6 cellular contexts compared by ENCODE assay signal in genomic region chr11:235180-235997, GRCh38. TPM values are rescaled to one million over a fixed set of nuclear protein-coding genes. Genes with fewer than 3 reads are reported as not detected.
A peak's percentile ranks its signal among the peaks of the same experiment; 100 is the strongest.
DNase-seq lines count a peak whose midpoint lies in the region; ATAC-seq and TF ChIP-seq lines count a peak whose summit lies in the region.

No MANE protein-coding gene starts in this region.

- no peak for TF ChIP-seq CTCF in PC-9 (conservative IDR thresholded peaks at IDR 0.05)
- TF ChIP-seq CTCF in epithelial cell of esophagus (IDR thresholded peaks at IDR 0.05; ENCODE audit: insufficient read depth, low read depth, low read length, missing control alignments): no peak

- H4K20me1 ChIP-seq in PC-9 (ENCODE audit: insufficient read depth): peaks cover 5% of the 10 kb centered on the region; the same call in 1 of the 2 replicates

- H3K27ac ChIP-seq in PC-9 (no peak overlapping the region), skin epidermis (peak overlapping the region; percentile 28 to 97 (median 93))

- H3K79me2 ChIP-seq in PC-9 (ENCODE audit: low read depth): peaks cover 31% of the 10 kb centered on the region

- H2AFZ ChIP-seq in PC-9: peak overlapping the region; percentile 91

- POLR2A ChIA-PET in PC-9 (lab: Charles Lee; ENCODE audit: unreplicated experiment): interaction anchor here (0.6 kb wide), 1 partner anchor 112 kb away, joined by 6 read pairs; no protein-coding TSS in a partner anchor

- intact Hi-C loops in PC-9 (cut with micrococcal nuclease; ENCODE audit: unreplicated experiment): no loop called here

- H3K9me3 ChIP-seq in PC-9 (ENCODE audit: insufficient read depth, low read depth): no peaks in the 10 kb centered on the region

- no peaks in the 10 kb centered on the region for H3K27me3 ChIP-seq in PC-9 (ENCODE audit: insufficient read depth, low read depth)

- peaks cover 8% of the 10 kb centered on the region; the same call in 1 of the 2 replicates for H3F3A ChIP-seq in PC-9 (ENCODE audit: insufficient read depth, low read depth)

- CTCF ChIA-PET in PC-9 (lab: Charles Lee): no interaction called here

- ATAC-seq in GM19372 (IDR thresholded peaks at IDR 0.05; ENCODE audit: low read depth, unreplicated experiment) (peak; percentile 14), HG02588 (IDR thresholded peaks at IDR 0.05; ENCODE audit: unreplicated experiment) (no peak)

- H3K4me3 ChIP-seq in PC-9 (peak overlapping the region; percentile 62), epithelial cell of esophagus (ENCODE audit: low read length) (peak overlapping the region; percentile 83), skin epidermis (peak overlapping the region; percentile 80 to 100 (median 85))

- no peaks in the 10 kb centered on the region for H3K9me2 ChIP-seq in PC-9 (ENCODE audit: insufficient read depth)

- H3K4me1 ChIP-seq in PC-9 (replicated peaks; ENCODE audit: insufficient read depth): peaks cover 9% of the 10 kb centered on the region

- DNase-seq in PC-9: no peak
- DNase-seq in epithelial cell of esophagus (ENCODE audit: low read depth): peak; percentile 45
- no peak for DNase-seq in amniotic stem cell (lab: John Stamatoyannopoulos, UW)

- H3K4me2 ChIP-seq in PC-9: peak overlapping the region; percentile 90

- no peaks in the 10 kb centered on the region for H3K36me3 ChIP-seq in PC-9 (ENCODE audit: low read depth)

- BruUV-seq in PC-9 (replicated peaks; lab: Mats Ljungman, UMichigan): TSS peak; percentile 46

RNA-seq across cellular contexts. Expression of gene SIRT3, which starts 0.8 kb away (rescaled TPM):
- 26.0 and 35.0 TPM in 2 replicates for total RNA-seq in PC-9 (2021)

RNA-seq across cellular contexts. Expression of gene PSMD13, which starts 1.4 kb away (rescaled TPM):
- 143 and 147 TPM in 2 replicates for total RNA-seq in PC-9 (2021)

RNA-seq across cellular contexts. Expression of gene RIC8A, which starts 27.9 kb away (rescaled TPM):
- 115 and 129 TPM in 2 replicates for total RNA-seq in PC-9 (2021)

RNA-seq across cellular contexts. Expression of gene BET1L, which starts 28.2 kb away (rescaled TPM):
- total RNA-seq in PC-9 (2021): 45.7 and 60.6 TPM in 2 replicates

RNA-seq across cellular contexts. Expression of gene SCGB1C1, which starts 42.5 kb away (rescaled TPM):
- total RNA-seq in PC-9 (2021): not detected in 2 replicates
